Comparison of ENCODE assay signal across 1 cellular context in genomic region chr19:55526216-55527196, GRCh38.
TF ChIP-seq lines count a peak whose summit lies in the region.

No MANE protein-coding gene starts in this region.

TF ChIP-seq in K562, 482 proteins besides CTCF, POLR2A, EP300 and RAD21 (continued from another document):
- no peak for TF ChIP-seq MLLT1 (IDR thresholded peaks at IDR 0.05)
